1 cellular context compared by ENCODE assay signal in genomic region chr16:200388-200787, GRCh38.
TF ChIP-seq lines count a peak whose summit lies in the region.

No MANE protein-coding gene starts in this region.

TF ChIP-seq in HEK293, 187 proteins besides CTCF, POLR2A, EP300 and RAD21 (continued from another document):
- TF ChIP-seq ZSCAN4 (tag by site-specific recombination; IDR thresholded peaks at IDR 0.05) (no peak), PRDM1 (tag by site-specific recombination; IDR thresholded peaks at IDR 0.05) (peak; percentile 52; the same call in 1 of the 2 replicates), ZNF433 (tag by site-specific recombination; IDR thresholded peaks at IDR 0.05; ENCODE audit: low read depth) (no peak), ZNF549 (tag by site-specific recombination; IDR thresholded peaks at IDR 0.05) (no peak), PATZ1 (tag by site-specific recombination; IDR thresholded peaks at IDR 0.05) (0 out of 2 replicates have a peak, but pooled peaks have one; percentile 13), PRDM10 (tag by site-specific recombination; IDR thresholded peaks at IDR 0.05) (peak; percentile 31)
